ENCODE assay signal across 15 cellular contexts in the genomic region with DNA sequence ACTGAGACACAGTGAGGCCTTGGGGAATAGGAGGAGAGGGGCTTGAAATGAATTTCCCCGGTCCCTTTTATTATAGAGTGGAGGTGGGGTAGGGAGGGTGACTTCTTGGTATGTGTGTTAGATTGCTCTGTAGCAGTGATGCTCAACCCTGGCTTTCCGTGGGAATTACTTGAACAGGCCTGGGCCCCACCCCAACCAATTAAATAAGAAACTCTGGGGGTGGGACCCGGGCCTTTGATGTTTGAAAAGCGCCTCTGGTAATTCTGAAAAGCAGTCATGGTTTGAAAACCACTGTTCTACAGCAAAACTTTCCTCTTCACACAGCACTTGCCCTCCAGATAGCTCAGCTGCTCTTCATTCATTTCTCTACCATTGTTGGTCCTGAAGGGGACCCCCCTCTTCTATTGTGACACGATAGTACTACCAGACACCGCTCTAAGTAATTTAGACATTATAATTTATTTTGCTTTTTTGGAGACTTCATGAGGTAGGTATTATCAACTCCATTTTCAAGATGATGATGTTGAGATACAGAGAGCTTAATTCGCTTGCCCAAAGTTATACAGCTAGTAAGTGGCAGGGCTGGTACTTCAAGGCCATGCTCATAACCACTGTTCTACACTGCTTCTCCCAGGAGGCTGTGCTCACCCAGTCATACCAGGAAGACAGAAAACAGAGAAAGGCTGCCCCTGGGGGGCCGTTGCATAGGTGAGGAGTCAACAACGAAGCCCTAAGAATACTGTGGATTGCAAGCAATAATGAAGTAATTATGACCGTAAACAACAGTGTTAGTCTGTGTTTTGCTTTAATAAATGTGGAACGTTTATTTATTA.
"Had no signal": no experiment of that assay in that cellular context is flagged by ENCODE, and none has a peak within 500 bp of the region (broad histone marks: within the 10 kb centered on the region; RNA-seq: fewer than 3 reads in every experiment).

No MANE protein-coding gene starts in this region.

- H3K9me3 Mint-ChIP-seq: activated T-cell treated with anti-CD3 and anti-CD28 coated beads, Interleukin-2, amount 50 U/mL, for 4 hours had no signal

- H3K4me3 Mint-ChIP-seq: activated naive CD8-positive, alpha-beta T cell; activated T-cell treated with anti-CD3 and anti-CD28 coated beads, Interleukin-2, amount 50 U/mL, for 4 hours; naive thymus-derived CD4-positive, alpha-beta T cell; stimulated activated naive B cell treated with anti-CD40 and anti-IgM and Interleukin-4, amounts not matched to agents 10 μg/mL and 1 μg/mL and 100 μg/mL, for 72 hours; WTC11 had no signal

- FAIRE-seq: TTC549 had no signal

- ATAC-seq: body of pancreas; naive thymus-derived CD4-positive, alpha-beta T cell; psoas muscle; stimulated activated naive B cell treated with anti-CD40 and anti-IgM and Interleukin-4, amounts not matched to agents 10 μg/mL and 1 μg/mL and 100 μg/mL, for 72 hours; upper lobe of right lung; WTC11 had no signal

- H3K4me1 Mint-ChIP-seq: stimulated activated naive B cell treated with anti-CD40 and anti-IgM and Interleukin-4, amounts not matched to agents 10 μg/mL and 1 μg/mL and 100 μg/mL, for 72 hours had no signal

- DNase-seq: activated gamma-delta T cell; activated T-cell treated with anti-CD3 and anti-CD28 coated beads, Interleukin-2, amount 50 U/mL, for 4 hours; amygdala; body of pancreas; mesendoderm; naive thymus-derived CD4-positive, alpha-beta T cell; ovary; psoas muscle; right cardiac atrium; stimulated activated CD4-positive, alpha-beta T cell treated with anti-CD3 and anti-CD28 coated beads, Interleukin-4, amount 100 ng/mL, for 24 hours; stimulated activated naive B cell treated with anti-CD40 and anti-IgM and Interleukin-4, amounts not matched to agents 10 μg/mL and 1 μg/mL and 100 μg/mL, for 72 hours; upper lobe of right lung had no signal

- H3K36me3 Mint-ChIP-seq: activated naive CD8-positive, alpha-beta T cell; naive thymus-derived CD4-positive, alpha-beta T cell; WTC11 had no signal

- H3K27ac Mint-ChIP-seq: activated naive CD8-positive, alpha-beta T cell; naive thymus-derived CD4-positive, alpha-beta T cell; stimulated activated naive B cell treated with anti-CD40 and anti-IgM and Interleukin-4, amounts not matched to agents 10 μg/mL and 1 μg/mL and 100 μg/mL, for 72 hours; WTC11 had no signal
